Comparison of ENCODE assay signal across 25 cellular contexts in genomic region chr7:141619745-141620144, GRCh38.
"Had no signal": no experiment of that assay in that cellular context is flagged by ENCODE, and none has a peak within 500 bp of the region (broad histone marks: within the 10 kb centered on the region; RNA-seq: fewer than 3 reads in every experiment).

No MANE protein-coding gene starts in this region.

- H3K9me3 Mint-ChIP-seq: effector memory CD8-positive, alpha-beta T cell; natural killer cell treated with Interleukin-12 subunit alpha and Interleukin-12 subunit beta and Interleukin-15 and Interleukin-18, amount 100 ng/mL, for 72 hours; stimulated activated naive CD8-positive, alpha-beta T cell treated with anti-CD3 and anti-CD28 coated beads, Interleukin-15, amount 100 ng/mL, for 72 hours had no signal

- H3K36me3 ChIP-seq: neural progenitor cell, ovary had no signal

- H3K9ac ChIP-seq: neural progenitor cell had no signal

- H3K4me1 ChIP-seq: foreskin keratinocyte, left ventricle myocardium inferior, lower lobe of right lung, neural progenitor cell, right atrium auricular region, sigmoid colon, testis, tibial nerve, upper lobe of right lung had no signal

- H2AFZ ChIP-seq: hepatocyte, neural progenitor cell had no signal

- H3K4me2 ChIP-seq: hepatocyte, neural progenitor cell had no signal

- H3K4me3 ChIP-seq: hepatocyte, left ventricle myocardium inferior, lower lobe of right lung, neural progenitor cell, ovary, right atrium auricular region, sigmoid colon, skin epidermis, testis, tibial nerve, upper lobe of right lung, vagina had no signal

- H3K27me3 ChIP-seq: foreskin keratinocyte, hepatocyte, neural progenitor cell, ovary, right atrium auricular region, sigmoid colon, testis, tibial nerve, upper lobe of right lung, vagina had no signal

- H3K4me3 Mint-ChIP-seq: effector memory CD8-positive, alpha-beta T cell; natural killer cell treated with Interleukin-12 subunit alpha and Interleukin-12 subunit beta and Interleukin-15 and Interleukin-18, amount 100 ng/mL, for 72 hours; neural progenitor cell; stimulated activated naive B cell treated with anti-CD40 and anti-IgM and Interleukin-4, amounts not matched to agents 10 μg/mL and 1 μg/mL and 100 μg/mL, for 72 hours; stimulated activated naive CD8-positive, alpha-beta T cell treated with anti-CD3 and anti-CD28 coated beads, Interleukin-15, amount 100 ng/mL, for 72 hours had no signal

- H3K27ac ChIP-seq: foreskin keratinocyte, hepatocyte, left ventricle myocardium inferior, lower lobe of right lung, neural progenitor cell, ovary, right atrium auricular region, sigmoid colon, skin epidermis, testis, tibial nerve, upper lobe of right lung, vagina had no signal

- H3K27ac Mint-ChIP-seq: effector memory CD8-positive, alpha-beta T cell; natural killer cell treated with Interleukin-12 subunit alpha and Interleukin-12 subunit beta and Interleukin-15 and Interleukin-18, amount 100 ng/mL, for 72 hours; neural progenitor cell; stimulated activated naive B cell treated with anti-CD40 and anti-IgM and Interleukin-4, amounts not matched to agents 10 μg/mL and 1 μg/mL and 100 μg/mL, for 72 hours; stimulated activated naive CD8-positive, alpha-beta T cell treated with anti-CD3 and anti-CD28 coated beads, Interleukin-15, amount 100 ng/mL, for 72 hours had no signal

- H3K9me3 ChIP-seq: left ventricle myocardium inferior, lower lobe of right lung, ovary, right atrium auricular region, sigmoid colon, testis, tibial nerve, upper lobe of right lung, vagina had no signal

- H3K27me3 Mint-ChIP-seq: effector memory CD8-positive, alpha-beta T cell; natural killer cell treated with Interleukin-12 subunit alpha and Interleukin-12 subunit beta and Interleukin-15 and Interleukin-18, amount 100 ng/mL, for 72 hours; stimulated activated naive B cell treated with anti-CD40 and anti-IgM and Interleukin-4, amounts not matched to agents 10 μg/mL and 1 μg/mL and 100 μg/mL, for 72 hours; stimulated activated naive CD8-positive, alpha-beta T cell treated with anti-CD3 and anti-CD28 coated beads, Interleukin-15, amount 100 ng/mL, for 72 hours had no signal

- H3K79me2 ChIP-seq: hepatocyte had no signal

- DNase-seq: effector memory CD8-positive, alpha-beta T cell; foreskin keratinocyte; head of caudate nucleus; kidney; left cardiac atrium; left ventricle myocardium inferior; lower lobe of right lung; mesenchymal stem cell; midbrain; nucleus accumbens; ovary; sigmoid colon; stimulated activated CD4-positive, alpha-beta T cell treated with anti-CD3 and anti-CD28 coated beads, Interleukin-2, amount 100 ng/mL, for 24 hours; stimulated activated CD4-positive, alpha-beta T cell treated with anti-CD3 and anti-CD28 coated beads, Interleukin-4, amount 100 ng/mL, for 4 hours; stimulated activated naive B cell treated with anti-CD40 and anti-IgM and Interleukin-4, amounts not matched to agents 10 μg/mL and 1 μg/mL and 100 μg/mL, for 72 hours; stimulated activated naive CD8-positive, alpha-beta T cell treated with anti-CD3 and anti-CD28 coated beads, Interleukin-15, amount 100 ng/mL, for 72 hours; testis; upper lobe of right lung had no signal

- H3K4me1 Mint-ChIP-seq: neural progenitor cell; stimulated activated naive CD8-positive, alpha-beta T cell treated with anti-CD3 and anti-CD28 coated beads, Interleukin-15, amount 100 ng/mL, for 72 hours had no signal
